In the genomic region with DNA sequence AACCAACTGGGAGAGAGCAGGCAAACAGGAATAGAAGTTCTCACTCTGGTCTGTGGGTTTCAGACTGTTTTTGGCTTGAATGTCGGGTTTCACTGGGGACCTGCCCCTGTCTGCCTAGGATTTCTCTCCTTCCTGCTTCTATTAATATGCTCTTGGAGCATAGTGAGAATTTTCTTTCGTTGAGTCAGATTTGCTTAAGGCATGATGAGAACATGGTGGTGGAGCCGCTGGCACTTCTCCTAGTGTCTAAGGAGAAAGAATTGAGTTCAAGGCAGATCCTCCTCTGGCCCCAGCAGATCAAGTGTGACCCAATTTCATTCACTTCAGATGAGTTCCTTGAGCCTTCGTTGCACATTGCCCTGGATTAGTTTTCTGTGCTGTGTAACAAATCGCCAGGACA, we compare ENCODE assay signal across 12 cellular contexts.
DNase-seq lines count a peak whose midpoint lies in the region; ATAC-seq and TF ChIP-seq lines count a peak whose summit lies in the region.
"Had no signal": no experiment of that assay in that cellular context is flagged by ENCODE, and none has a peak within 500 bp of the region (broad histone marks: within the 10 kb centered on the region; RNA-seq: fewer than 3 reads in every experiment).

No MANE protein-coding gene starts in this region.

- DNase-seq in GM04504 (ENCODE audit: low read depth) (peak; percentile 95), adipocyte (ENCODE audit: low read depth) (peak; percentile 86), fibroblast of pulmonary artery (ENCODE audit: low read depth) (peak; percentile 79), suprapubic skin (ENCODE audit: low spot score in 2 of 2) (peak; percentile 60 to 71), NCI-H2171 (lab: John Stamatoyannopoulos, UW) (no peak), T-cell (no peak)
- DNase-seq in activated CD8-positive, alpha-beta T cell treated with anti-CD3 and anti-CD28 coated beads, Interleukin-2, amount 10 ng/mL, durations not matched to agents 7 days and 5 days = no peak
- DNase-seq: activated CD4-positive, alpha-beta T cell treated with anti-CD3 and anti-CD28 coated beads for 48 hours; NCI-H1092 had no signal

- H3K9me3 ChIP-seq in adipocyte (ENCODE audit: control insufficient read depth, low read length) (no peaks in the 10 kb centered on the region), suprapubic skin (no peaks in the 10 kb centered on the region)

- H3K4me3 ChIP-seq in adipocyte (ENCODE audit: low read length) = peak overlapping the region; percentile 3
- no peak overlapping the region for H3K4me3 ChIP-seq in fibroblast of pulmonary artery (replicated peaks; ENCODE audit: low read depth, low read length)
- no peak overlapping the region for H3K4me3 ChIP-seq in suprapubic skin
- H3K4me3 ChIP-seq: dorsolateral prefrontal cortex had no signal

- 48% methylated on average over 5 of the region's 5 CpGs for WGBS in suprapubic skin

- H3K27me3 Mint-ChIP-seq in activated CD8-positive, alpha-beta T cell treated with anti-CD3 and anti-CD28 coated beads, Interleukin-2, amount 10 ng/mL, durations not matched to agents 7 days and 5 days (ENCODE audit: low read depth) = peaks cover 4% of the 10 kb centered on the region
- peaks cover 0 to 10% of the 10 kb centered on the region in 2 donors for H3K27me3 Mint-ChIP-seq in T-cell

- TF ChIP-seq POLR2A in suprapubic skin (IDR thresholded peaks at IDR 0.05) = no peak

- H3K36me3 Mint-ChIP-seq in activated CD8-positive, alpha-beta T cell treated with anti-CD3 and anti-CD28 coated beads, Interleukin-2, amount 10 ng/mL, durations not matched to agents 7 days and 5 days (ENCODE audit: low read depth) = no peaks in the 10 kb centered on the region
- H3K36me3 Mint-ChIP-seq in T-cell = no peaks in the 10 kb centered on the region

- ATAC-seq in HG03135 (IDR thresholded peaks at IDR 0.05; ENCODE audit: unreplicated experiment) = no peak
- no peak for ATAC-seq in activated CD8-positive, alpha-beta T cell treated with anti-CD3 and anti-CD28 coated beads, Interleukin-2, amount 10 ng/mL, durations not matched to agents 7 days and 5 days
- no peak for ATAC-seq in T-cell (replicated peaks in 1 of 4)
- ATAC-seq: SK-N-SH treated with all-trans-retinoic acid at 6 μM for 48 hours had no signal

- H3K27me3 ChIP-seq in adipocyte (replicated peaks; ENCODE audit: control insufficient read depth, insufficient read depth, low read length) = no peaks in the 10 kb centered on the region
- H3K27me3 ChIP-seq in suprapubic skin = no peaks in the 10 kb centered on the region

- peaks cover 29% of the 10 kb centered on the region for H3K4me1 ChIP-seq in adipocyte (ENCODE audit: control insufficient read depth, insufficient read depth, low read length)
- peaks cover 15% of the 10 kb centered on the region for H3K4me1 ChIP-seq in suprapubic skin

- POLR2A ChIA-PET in activated CD8-positive, alpha-beta T cell treated with anti-CD3 and anti-CD28 coated beads, Interleukin-2, amount 10 ng/mL, durations not matched to agents 7 days and 5 days (lab: Charles Lee) = no interaction called here
- POLR2A ChIA-PET in T-cell (lab: Charles Lee) = no interaction called here

- H3K9me3 Mint-ChIP-seq in activated CD8-positive, alpha-beta T cell treated with anti-CD3 and anti-CD28 coated beads, Interleukin-2, amount 10 ng/mL, durations not matched to agents 7 days and 5 days (ENCODE audit: insufficient read depth) = no peaks in the 10 kb centered on the region
- H3K9me3 Mint-ChIP-seq in T-cell = peaks cover 0 to 9% (median 0%) of the 10 kb centered on the region in 3 donors

- no peak overlapping the region for H3K27ac ChIP-seq in suprapubic skin
- H3K27ac ChIP-seq: dorsolateral prefrontal cortex had no signal

- H3K36me3 ChIP-seq in adipocyte (ENCODE audit: control insufficient read depth, insufficient read depth, low read length, severe bottlenecking) (no peaks in the 10 kb centered on the region), suprapubic skin (no peaks in the 10 kb centered on the region)

- no peaks in the 10 kb centered on the region for H3K4me1 Mint-ChIP-seq in activated CD8-positive, alpha-beta T cell treated with anti-CD3 and anti-CD28 coated beads, Interleukin-2, amount 10 ng/mL, durations not matched to agents 7 days and 5 days (ENCODE audit: low read depth)
- H3K4me1 Mint-ChIP-seq in T-cell = no peaks in the 10 kb centered on the region

- peak overlapping the region; percentile 64 for H3K9ac ChIP-seq in adipocyte (ENCODE audit: low read length)

- TF ChIP-seq CTCF in fibroblast of pulmonary artery (IDR thresholded peaks at IDR 0.05; ENCODE audit: low read length, missing control alignments) = no peak
- no peak for TF ChIP-seq CTCF in suprapubic skin (IDR thresholded peaks at IDR 0.05)

- TF ChIP-seq EP300 in suprapubic skin (IDR thresholded peaks at IDR 0.05) = no peak

- H3K27ac Mint-ChIP-seq in activated CD8-positive, alpha-beta T cell treated with anti-CD3 and anti-CD28 coated beads, Interleukin-2, amount 10 ng/mL, durations not matched to agents 7 days and 5 days = no peak overlapping the region
- no peak overlapping the region for H3K27ac Mint-ChIP-seq in T-cell

- no peak overlapping the region for H3K4me3 Mint-ChIP-seq in activated CD8-positive, alpha-beta T cell treated with anti-CD3 and anti-CD28 coated beads, Interleukin-2, amount 10 ng/mL, durations not matched to agents 7 days and 5 days
- H3K4me3 Mint-ChIP-seq in T-cell = no peak overlapping the region

- CTCF ChIA-PET in activated CD8-positive, alpha-beta T cell treated with anti-CD3 and anti-CD28 coated beads, Interleukin-2, amount 10 ng/mL, durations not matched to agents 7 days and 5 days (lab: Charles Lee) = no interaction called here
- CTCF ChIA-PET in T-cell (lab: Charles Lee) = no interaction called here

Comparison
In these comparisons a context has a peak if more than half of its experiments do, and no peak if none do; other contexts are left out.
1. DNase-seq: peak in GM04504 (single experiment), adipocyte (single experiment), fibroblast of pulmonary artery (single experiment) and suprapubic skin (2 of 2); none in NCI-H2171 (single experiment), activated CD8-positive, alpha-beta T cell treated with anti-CD3 and anti-CD28 coated beads, Interleukin-2, amount 10 ng/mL, durations not matched to agents 7 days and 5 days (single experiment) and T-cell (0 of 34).